In genomic region chr4:147981305-147981704, GRCh38 we compare ENCODE assay signal across 12 cellular contexts.
DNase-seq lines count a peak whose midpoint lies in the region; ATAC-seq and TF ChIP-seq lines count a peak whose summit lies in the region.
"Had no signal": no experiment of that assay in that cellular context is flagged by ENCODE, and none has a peak within 500 bp of the region (broad histone marks: within the 10 kb centered on the region; RNA-seq: fewer than 3 reads in every experiment).

No MANE protein-coding gene starts in this region.

- peak; percentile 83 for DNase-seq in GM12865 (ENCODE audit: low read depth)
- no peak for DNase-seq in Calu3
- no peak for DNase-seq in GM19238 (ENCODE audit: insufficient read length, low spot score)
- no peak for DNase-seq in A673 (ENCODE audit: low spot score)
- DNase-seq in T-helper 2 cell treated with Interferon-gamma antibody and Interleukin-4, amounts not matched to agents 5 μg/mL and 100 μg/mL, for 36 hours (ENCODE audit: low spot score), result no peak
- DNase-seq: cerebellar nuclear complex, DMS53, right cardiac atrium had no signal

- no peaks in the 10 kb centered on the region for H3K36me3 ChIP-seq in A673 (ENCODE audit: insufficient read depth, low read length, poor library complexity, severe bottlenecking)

- CTCF ChIA-PET in Calu3 (lab: Charles Lee), result no interaction called here
- CTCF ChIA-PET in A673 (lab: Charles Lee), result no interaction called here

- no peak overlapping the region for H3K4me3 Mint-ChIP-seq in dendritic cell treated with granulocyte-macrophage colony-stimulating factor and Interleukin-4, amounts not matched to agents 40 ng/mL and 50 ng/mL, for 4 days
- no peak overlapping the region for H3K4me3 Mint-ChIP-seq in Calu3 (ENCODE audit: low read depth, unreplicated experiment)
- no peak overlapping the region for H3K4me3 Mint-ChIP-seq in T-helper 2 cell treated with Interferon-gamma antibody and Interleukin-4, amounts not matched to agents 5 μg/mL and 100 μg/mL, for 36 hours

- BruUV-seq in Calu3 (replicated peaks; lab: Mats Ljungman, UMichigan) (no TSS peak), A673 (replicated peaks; lab: Mats Ljungman, UMichigan) (no TSS peak)

- H3K4me1 ChIP-seq in A673 (ENCODE audit: insufficient read depth, low read length, poor library complexity, severe bottlenecking), result peaks cover 6% of the 10 kb centered on the region

- POLR2A ChIA-PET in A673 (lab: Charles Lee; ENCODE audit: low non-redundant PET), result no interaction called here

- H3K9me3 ChIP-seq in A673 (ENCODE audit: low read depth, low read length, poor library complexity, severe bottlenecking), result no peaks in the 10 kb centered on the region

- peaks cover 24% of the 10 kb centered on the region for H3K9me3 Mint-ChIP-seq in dendritic cell treated with granulocyte-macrophage colony-stimulating factor and Interleukin-4, amounts not matched to agents 40 ng/mL and 50 ng/mL, for 4 days
- H3K9me3 Mint-ChIP-seq in Calu3 (ENCODE audit: low read depth, unreplicated experiment), result no peaks in the 10 kb centered on the region
- H3K9me3 Mint-ChIP-seq in T-helper 2 cell treated with Interferon-gamma antibody and Interleukin-4, amounts not matched to agents 5 μg/mL and 100 μg/mL, for 36 hours, result no peaks in the 10 kb centered on the region

- no peak overlapping the region for H3K4me3 ChIP-seq in GM12865 (ENCODE audit: low read depth, low read length)
- no peak overlapping the region for H3K4me3 ChIP-seq in A673 (ENCODE audit: low read depth, low read length, poor library complexity, severe bottlenecking)

- H3K27ac Mint-ChIP-seq in dendritic cell treated with granulocyte-macrophage colony-stimulating factor and Interleukin-4, amounts not matched to agents 40 ng/mL and 50 ng/mL, for 4 days, result peak overlapping the region; percentile 58
- no peak overlapping the region for H3K27ac Mint-ChIP-seq in Calu3 (ENCODE audit: unreplicated experiment)
- no peak overlapping the region for H3K27ac Mint-ChIP-seq in T-helper 2 cell treated with Interferon-gamma antibody and Interleukin-4, amounts not matched to agents 5 μg/mL and 100 μg/mL, for 36 hours

- peaks cover 77% of the 10 kb centered on the region for H3K4me1 Mint-ChIP-seq in dendritic cell treated with granulocyte-macrophage colony-stimulating factor and Interleukin-4, amounts not matched to agents 40 ng/mL and 50 ng/mL, for 4 days (ENCODE audit: low read depth)
- H3K4me1 Mint-ChIP-seq in Calu3 (ENCODE audit: low read depth, unreplicated experiment), result no peaks in the 10 kb centered on the region
- peaks cover 39% of the 10 kb centered on the region for H3K4me1 Mint-ChIP-seq in T-helper 2 cell treated with Interferon-gamma antibody and Interleukin-4, amounts not matched to agents 5 μg/mL and 100 μg/mL, for 36 hours (ENCODE audit: low read depth)

- TF ChIP-seq CTCF in GM12865 (IDR thresholded peaks at IDR 0.05; ENCODE audit: insufficient read depth, low read depth, low read length, missing control alignments) (no peak), Calu3 (IDR thresholded peaks at IDR 0.05; ENCODE audit: unreplicated experiment) (no peak), A673 (conservative IDR thresholded peaks at IDR 0.05; ENCODE audit: low read depth, low read length) (no peak)

- no peaks in the 10 kb centered on the region for H3K27me3 ChIP-seq in A673 (replicated peaks; ENCODE audit: insufficient read depth, low read depth, low read length, poor library complexity)

- ATAC-seq in GM19467 (IDR thresholded peaks at IDR 0.05; ENCODE audit: unreplicated experiment) (peak; percentile 88), HG03064 (IDR thresholded peaks at IDR 0.05; ENCODE audit: low read depth, unreplicated experiment) (peak; percentile 93)
- ATAC-seq: right cardiac atrium had no signal

- H3K27me3 Mint-ChIP-seq in dendritic cell treated with granulocyte-macrophage colony-stimulating factor and Interleukin-4, amounts not matched to agents 40 ng/mL and 50 ng/mL, for 4 days, result no peaks in the 10 kb centered on the region
- no peaks in the 10 kb centered on the region for H3K27me3 Mint-ChIP-seq in Calu3 (ENCODE audit: unreplicated experiment)
- peaks cover 3% of the 10 kb centered on the region for H3K27me3 Mint-ChIP-seq in T-helper 2 cell treated with Interferon-gamma antibody and Interleukin-4, amounts not matched to agents 5 μg/mL and 100 μg/mL, for 36 hours (ENCODE audit: low read depth)

- intact Hi-C loops in dendritic cell treated with granulocyte-macrophage colony-stimulating factor and Interleukin-4, amounts not matched to agents 40 ng/mL and 50 ng/mL, for 4 days (cut with micrococcal nuclease), result no loop called here
- intact Hi-C loops in Calu3 (cut with micrococcal nuclease; ENCODE audit: unreplicated experiment) (no loop called here), A673 (cut with micrococcal nuclease; ENCODE audit: unreplicated experiment) (loop anchor here (5.0 kb wide), 1 partner anchor 1916 kb away; no protein-coding TSS in a partner anchor)

- peaks cover 83% of the 10 kb centered on the region for H3K36me3 Mint-ChIP-seq in dendritic cell treated with granulocyte-macrophage colony-stimulating factor and Interleukin-4, amounts not matched to agents 40 ng/mL and 50 ng/mL, for 4 days (ENCODE audit: low read depth)
- H3K36me3 Mint-ChIP-seq in Calu3 (ENCODE audit: insufficient read depth, unreplicated experiment), result no peaks in the 10 kb centered on the region
- H3K36me3 Mint-ChIP-seq in T-helper 2 cell treated with Interferon-gamma antibody and Interleukin-4, amounts not matched to agents 5 μg/mL and 100 μg/mL, for 36 hours (ENCODE audit: low read depth), result peaks cover 2% of the 10 kb centered on the region

- no peak overlapping the region for H3K27ac ChIP-seq in A673 (ENCODE audit: low read depth, low read length, poor library complexity, severe bottlenecking)
- H3K27ac ChIP-seq: VCaP had no signal
